ENCODE assay signal across 8 cellular contexts in genomic region chr7:26292768-26293560, GRCh38. TPM values are rescaled to one million over a fixed set of nuclear protein-coding genes. Genes with fewer than 3 reads are reported as not detected.
DNase-seq lines count a peak whose midpoint lies in the region; ATAC-seq, FAIRE-seq and TF ChIP-seq lines count a peak whose summit lies in the region.

No MANE protein-coding gene starts in this region.

- no TSS peak for BruUV-seq in GM12878 (replicated peaks; lab: Mats Ljungman, UMichigan)

- RAD21 ChIA-PET in GM12878 (lab: Charles Lee; ENCODE audit: unreplicated experiment): interaction anchor here (0.8 to 3.7 kb wide), 13 partner anchors 22 to 213 kb away, joined by 3 to 36 read pairs (median 6); partner anchors contain the start of genes CBX3, HNRNPA2B1 and NFE2L3

- peak overlapping the region in 1 of 2 experiments; percentile 69; a peak in 2 of 4 replicates for H3K4me3 ChIP-seq in DND-41 (ENCODE audit: low read depth in 1 of 2, low read length in 2 of 2)
- H3K4me3 ChIP-seq in Jurkat, Clone E6-1 (ENCODE audit: low read length): peak overlapping the region; percentile 80
- peak overlapping the region; percentile 98 for H3K4me3 ChIP-seq in GM12878

- SMC1A ChIA-PET in GM12878 (lab: Charles Lee; ENCODE audit: uncharacterized antibody, unreplicated experiment): interaction anchor here (0.9 to 4.9 kb wide), 12 partner anchors 8 to 202 kb away, joined by 3 to 32 read pairs (median 10); no protein-coding TSS in a partner anchor

- H3K79me2 ChIP-seq in DND-41 (ENCODE audit: insufficient read depth, low read length) (peaks cover 6% of the 10 kb centered on the region), GM12878 (ENCODE audit: control insufficient read depth, insufficient read depth, low read length) (peaks cover 43% of the 10 kb centered on the region)

- CTCF ChIA-PET in GM12878 (lab: Yijun Ruan, JAX): interaction anchor here (0.7 to 4.7 kb wide), 16 partner anchors 8 to 328 kb away, joined by 3 to 30 read pairs (median 4); partner anchors contain the start of gene CBX3

- no peak for FAIRE-seq in GM12878 (lab: Jason Lieb, UNC)

- DNase-seq in DND-41 (no peak), GM12878 (ENCODE audit: low read depth, low spot score) (no peak), glomerular visceral epithelial cell (ENCODE audit: extremely low spot score) (no peak)
- DNase-seq in Jurkat, Clone E6-1 (ENCODE audit: low read depth, low spot score): no peak
- DNase-seq in naive thymus-derived CD8-positive, alpha-beta T cell: no peak
- DNase-seq in stimulated activated CD4-positive, alpha-beta T cell treated with anti-CD3 and anti-CD28 coated beads, Interleukin-2, amount 100 ng/mL, for 48 hours: no peak

- H3K27ac ChIP-seq in DND-41 (ENCODE audit: low read length) (no peak overlapping the region), GM12878 (ENCODE audit: control insufficient read depth, insufficient read depth) (peak overlapping the region; percentile 87)

- H2AFZ ChIP-seq in DND-41 (ENCODE audit: low read depth, low read length) (peak overlapping the region; percentile 59), GM12878 (ENCODE audit: control insufficient read depth, low read depth, low read length) (peak overlapping the region; percentile 81; the same call in 1 of the 2 replicates)

- peak overlapping the region; percentile 41 to 93 (median 80) for H3K27ac Mint-ChIP-seq in naive thymus-derived CD8-positive, alpha-beta T cell

- no peak for TF ChIP-seq POLR2A in GM12878 (IDR thresholded peaks at IDR 0.05; ENCODE audit: low read depth, low read length)

- H4K20me1 ChIP-seq in DND-41 (ENCODE audit: insufficient read depth, low read length) (no peaks in the 10 kb centered on the region), GM12878 (ENCODE audit: control insufficient read depth, insufficient read depth) (no peaks in the 10 kb centered on the region)

- peaks cover 0 to under 1% (median 0%) of the 10 kb centered on the region in 3 donors for H3K36me3 Mint-ChIP-seq in naive thymus-derived CD8-positive, alpha-beta T cell

- H3K4me1 ChIP-seq in DND-41 (ENCODE audit: insufficient read depth, low read length) (peaks cover 25% of the 10 kb centered on the region), GM12878 (ENCODE audit: control insufficient read depth, insufficient read depth, low read length) (peaks cover 16% of the 10 kb centered on the region)

- in situ Hi-C loops in GM12878 (cut with MboI): loop anchor here (5.0 kb wide), 1 partner anchor 91 kb away; the partner anchor contains the start of genes CBX3 and HNRNPA2B1

- no peak for TF ChIP-seq EP300 in GM12878 (IDR thresholded peaks at IDR 0.05; ENCODE audit: borderline replicate concordance in 1 of 2, control insufficient read depth in 1 of 2, low read depth in 2 of 2, low read length in 2 of 2)

- H3K27me3 Mint-ChIP-seq in naive thymus-derived CD8-positive, alpha-beta T cell: no peaks in the 10 kb centered on the region

- H3K9me3 ChIP-seq in DND-41 (ENCODE audit: insufficient read depth, low read length, severe bottlenecking) (no peaks in the 10 kb centered on the region), GM12878 (replicated peaks; ENCODE audit: control insufficient read depth, insufficient read depth, low read length) (no peaks in the 10 kb centered on the region)

- 23% methylated on average over 11 of the region's 11 CpGs for WGBS in GM12878 (ENCODE audit: insufficient coverage, insufficient replicate concordance, low lambda C conversion rate, missing lambda C conversion rate)

- peak overlapping the region; percentile 76 to 96 (median 90) for H3K4me3 Mint-ChIP-seq in naive thymus-derived CD8-positive, alpha-beta T cell

- H3K36me3 ChIP-seq in DND-41 (ENCODE audit: insufficient read depth, low read length) (no peaks in the 10 kb centered on the region; the same call in 1 of the 2 replicates), GM12878 (ENCODE audit: control insufficient read depth in 2 of 2, insufficient read depth in 2 of 2, low read length in 1 of 2) (no peaks in the 10 kb centered on the region; a peak in 1 of 4 replicates)

- intact Hi-C loops in GM12878 (cut with micrococcal nuclease; ENCODE audit: unreplicated experiment): loop anchor here (2.0 to 5.0 kb wide), 5 partner anchors 54 to 401 kb away; partner anchors contain the start of genes CBX3 and HNRNPA2B1

- H3K9ac ChIP-seq in DND-41 (ENCODE audit: low read depth, low read length): peak overlapping the region; percentile 76
- H3K9ac ChIP-seq in GM12878 (ENCODE audit: control insufficient read depth, insufficient read depth, low read length): peak overlapping the region; percentile 95

- TF ChIP-seq CTCF in DND-41 (IDR thresholded peaks at IDR 0.05; ENCODE audit: borderline replicate concordance, extremely low read depth, low read length, poor library complexity, severe bottlenecking) (no peak), GM12878 (IDR thresholded peaks at IDR 0.05 in 2 of 3, conservative IDR thresholded peaks at IDR 0.05 in 1 of 3; ENCODE audit: control insufficient read depth in 2 of 3, extremely low read depth in 1 of 3, insufficient read depth in 1 of 3, low read depth in 3 of 3, low read length in 3 of 3) (no peak)

- H3K4me1 Mint-ChIP-seq in naive thymus-derived CD8-positive, alpha-beta T cell: peaks cover 10 to 47% (median 35%) of the 10 kb centered on the region in 4 donors

- H3K4me2 ChIP-seq in DND-41 (ENCODE audit: insufficient read depth, low read length): peak overlapping the region; percentile 84
- peak overlapping the region; percentile 98 for H3K4me2 ChIP-seq in GM12878 (ENCODE audit: control insufficient read depth, insufficient read depth)

- H3K9me3 Mint-ChIP-seq in naive thymus-derived CD8-positive, alpha-beta T cell: no peaks in the 10 kb centered on the region

- POLR2A ChIA-PET in GM12878 (lab: Charles Lee): interaction anchor here (1.0 to 3.2 kb wide), 6 partner anchors 12 to 95 kb away, joined by 3 to 19 read pairs (median 6); no protein-coding TSS in a partner anchor
- POLR2A ChIA-PET in naive thymus-derived CD8-positive, alpha-beta T cell (lab: Charles Lee): interaction anchor here (0.7 to 4.9 kb wide), 2 partner anchors 12 to 92 kb away, joined by 3 to 32 read pairs; partner anchors contain the start of genes CBX3 and HNRNPA2B1

- no peak for ATAC-seq in DND-41 (ENCODE audit: insufficient read depth, low read depth)
- ATAC-seq in GM12878: peak; percentile 24
- no peak for ATAC-seq in naive thymus-derived CD8-positive, alpha-beta T cell
- no peak for ATAC-seq in GM19397 (IDR thresholded peaks at IDR 0.05; ENCODE audit: unreplicated experiment)
- ATAC-seq in HG02759 (IDR thresholded peaks at IDR 0.05; ENCODE audit: unreplicated experiment): no peak

- H3K27me3 ChIP-seq in DND-41 (ENCODE audit: insufficient read depth, low read length, poor library complexity) (no peaks in the 10 kb centered on the region), GM12878 (replicated peaks in 1 of 2; ENCODE audit: control insufficient read depth in 2 of 2, insufficient read depth in 2 of 2, low read length in 1 of 2) (no peaks in the 10 kb centered on the region)

- no peak for TF ChIP-seq RAD21 in GM12878 (IDR thresholded peaks at IDR 0.05; ENCODE audit: insufficient read depth, low read depth, low read length)

TF ChIP-seq in GM12878, 131 proteins besides CTCF, POLR2A, EP300 and RAD21 (continues in another document):
- TF ChIP-seq BHLHE40 (IDR thresholded peaks at IDR 0.05; ENCODE audit: borderline replicate concordance in 1 of 2, low read depth in 2 of 2, low read length in 1 of 2) (no peak), POU2F2 (IDR thresholded peaks at IDR 0.05; ENCODE audit: borderline replicate concordance, low read depth, low read length) (no peak)

RNA-seq across cellular contexts. Expression of gene SNX10, which starts 1.3 kb away (rescaled TPM):
- 64.7 TPM for polyA plus RNA-seq in Jurkat, Clone E6-1 (2012; ENCODE audit: insufficient read depth, insufficient read length)
- total RNA-seq in GM12878 (2013; cell fraction: nucleolus; rRNA removed): 16.4 and 17.4 TPM in 2 replicates
- total RNA-seq in GM12878 (2014; rRNA removed): 22.5 and 26.1 TPM in 2 replicates
- 32.7 and 33.2 TPM in 2 replicates for total RNA-seq in GM12878 (2014; rRNA removed; fragmentation: Illumina TruSeq; extraction: Trizol)
- 30.4 and 30.8 TPM in 2 replicates for total RNA-seq in GM12878 (2021)
- 8.9 TPM for polyA plus RNA-seq in GM12878 (2011; ENCODE audit: low read depth)
- polyA plus RNA-seq in GM12878 (2011; rRNA removed): 53.2 and 75.9 TPM in 2 replicates
- 18.6 and 19.2 TPM in 2 replicates for polyA plus RNA-seq in GM12878 (2011; cell fraction: cytosol; rRNA removed)
- polyA plus RNA-seq in GM12878 (2011; cell fraction: nucleus; rRNA removed): 18.8 and 20.3 TPM in 2 replicates
- 12.6 and 21.3 TPM in 2 replicates for polyA plus RNA-seq in GM12878 (2012)
- 29.5 and 37.1 TPM in 2 replicates for polyA plus RNA-seq in GM12878 (2014; fragmentation: Illumina TruSeq; extraction: Trizol)
- 10 to 100 TPM; 22.9 to 29.7 TPM for polyA plus RNA-seq in GM12878 (2014; fragmentation: Nextera tagmentation; extraction: Ambion mirVana)
- polyA plus RNA-seq in GM12878 (2014; rRNA removed): 15.5 and 22.0 TPM in 2 replicates
- polyA plus RNA-seq in GM12878 (2016; fragmentation: Nextera tagmentation; extraction: Ambion mirVana): 10 to 100 TPM; 45.4 to 56.2 TPM
- polyA minus RNA-seq in GM12878 (2011; rRNA and poly(A)+ RNA removed): 17.6 and 33.0 TPM in 2 replicates
- polyA minus RNA-seq in GM12878 (2011; cell fraction: cytosol; rRNA and poly(A)+ RNA removed): 8.2 and 11.4 TPM in 2 replicates
- 7.9 and 8.5 TPM in 2 replicates for polyA minus RNA-seq in GM12878 (2011; cell fraction: nucleus; rRNA and poly(A)+ RNA removed)
- total RNA-seq in naive thymus-derived CD8-positive, alpha-beta T cell: 1 to 10 TPM; 6.1 to 6.6 TPM
- polyA plus RNA-seq in naive thymus-derived CD8-positive, alpha-beta T cell: 10 to 100 TPM; 10.9 to 14.7 (median 13.5) TPM
